ENCODE assay signal across 9 cellular contexts in genomic region chr16:68396481-68396880, GRCh38. TPM values are rescaled to one million over a fixed set of nuclear protein-coding genes. Genes with fewer than 3 reads are reported as not detected.
DNase-seq lines count a peak whose midpoint lies in the region; FAIRE-seq and TF ChIP-seq lines count a peak whose summit lies in the region.
"Had no signal": no experiment of that assay in that cellular context is flagged by ENCODE, and none has a peak within 500 bp of the region (broad histone marks: within the 10 kb centered on the region; RNA-seq: fewer than 3 reads in every experiment).

No MANE protein-coding gene starts in this region.

- peaks cover 9% of the 10 kb centered on the region for H3K4me1 Mint-ChIP-seq in glutamatergic neuron (ENCODE audit: low read depth, unreplicated experiment)

- TF ChIP-seq POLR2A in NB4 (IDR thresholded peaks at IDR 0.05; ENCODE audit: extremely low read depth, insufficient read length) (no peak), H54 (IDR thresholded peaks at IDR 0.05; ENCODE audit: low read depth, low read length) (no peak)

- peak; percentile 59 for TF ChIP-seq CTCF in NB4 (IDR thresholded peaks at IDR 0.05; ENCODE audit: low read depth, low read length)
- TF ChIP-seq CTCF in glutamatergic neuron (IDR thresholded peaks at IDR 0.05; ENCODE audit: partially characterized antibody, unreplicated experiment), result peak; percentile 60

- H3K36me3 Mint-ChIP-seq in glutamatergic neuron (ENCODE audit: unreplicated experiment), result no peaks in the 10 kb centered on the region

- H3K27me3 Mint-ChIP-seq in glutamatergic neuron (ENCODE audit: unreplicated experiment), result peaks cover 12% of the 10 kb centered on the region

- peaks cover 2% of the 10 kb centered on the region for H3K9me3 Mint-ChIP-seq in glutamatergic neuron (ENCODE audit: unreplicated experiment)

- no peak overlapping the region for H3K4me3 ChIP-seq in NB4 (ENCODE audit: low read depth, low read length)

- FAIRE-seq in H54 (lab: Jason Lieb, UNC), result no peak
- FAIRE-seq: colon had no signal

- peak; percentile 8 for DNase-seq in NCI-H345 (lab: John Stamatoyannopoulos, UW)
- DNase-seq in NCI-H345 treated with DMSO at 0.1 percent for 48 hours (lab: John Stamatoyannopoulos, UW; ENCODE audit: unreplicated experiment), result no peak
- peak; percentile 54 for DNase-seq in NB4 (ENCODE audit: low read depth)
- peak; percentile 17 to 24 for DNase-seq in activated T-helper 1 cell treated with anti-CD3 and anti-CD28 coated beads, Interleukin-2, amount 50 U/mL, for 16 hours (ENCODE audit: low read depth in 1 of 2, low spot score in 1 of 2)
- no peak for DNase-seq in glutamatergic neuron
- peak; percentile 42 for DNase-seq in stimulated activated CD4-positive, alpha-beta T cell treated with anti-CD3 and anti-CD28 coated beads, Interleukin-2, amount 100 ng/mL, for 4 hours (ENCODE audit: low read depth)
- no peak for DNase-seq in H54 (ENCODE audit: insufficient read length, low spot score)
- no peak for DNase-seq in midbrain (lab: John Stamatoyannopoulos, UW)

- no peak overlapping the region for H3K27ac Mint-ChIP-seq in glutamatergic neuron (ENCODE audit: unreplicated experiment)

- H3K4me3 Mint-ChIP-seq in glutamatergic neuron (ENCODE audit: unreplicated experiment), result peak overlapping the region; percentile 15

RNA-seq across cellular contexts. Expression of gene SMPD3, which starts 51.8 kb away (rescaled TPM):
- 85.4 TPM for total RNA-seq in glutamatergic neuron (ENCODE audit: unreplicated experiment)

Comparison
In these comparisons a context has a peak if more than half of its experiments do, and no peak if none do; other contexts are left out.
1. DNase-seq: peak in NCI-H345 (single experiment), NB4 (single experiment), activated T-helper 1 cell treated with anti-CD3 and anti-CD28 coated beads, Interleukin-2, amount 50 U/mL, for 16 hours (2 of 2) and stimulated activated CD4-positive, alpha-beta T cell treated with anti-CD3 and anti-CD28 coated beads, Interleukin-2, amount 100 ng/mL, for 4 hours (single experiment); none in NCI-H345 treated with DMSO at 0.1 percent for 48 hours (single experiment), glutamatergic neuron (single experiment), H54 (single experiment) and midbrain (single experiment).